ENCODE assay signal across 11 cellular contexts in genomic region chr17:67171560-67171959, GRCh38.
A peak's percentile ranks its signal among the peaks of the same experiment; 100 is the strongest.
DNase-seq lines count a peak whose midpoint lies in the region; ATAC-seq and TF ChIP-seq lines count a peak whose summit lies in the region.
"Had no signal": no experiment of that assay in that cellular context is flagged by ENCODE, and none has a peak within 500 bp of the region (broad histone marks: within the 10 kb centered on the region; RNA-seq: fewer than 3 reads in every experiment).

No MANE protein-coding gene starts in this region.

- H2AFZ ChIP-seq in SK-N-SH (ENCODE audit: low read depth), result no peak overlapping the region
- H2AFZ ChIP-seq: parathyroid adenoma had no signal

- H4K20me1 ChIP-seq in SK-N-SH (ENCODE audit: insufficient read depth), result no peaks in the 10 kb centered on the region

- CTCF ChIA-PET in activated CD4-positive, alpha-beta memory T cell treated with anti-CD3 and anti-CD28 coated beads, Interleukin-2, amount 10 ng/mL, durations not matched to agents 7 days and 5 days (lab: Charles Lee), result no interaction called here
- CTCF ChIA-PET in activated CD4-positive, alpha-beta memory T cell treated with anti-CD3 and anti-CD28 coated beads for 36 hours (lab: Charles Lee), result no interaction called here
- CTCF ChIA-PET in SK-N-SH (lab: Yijun Ruan, JAX), result interaction anchor here (1.0 to 2.5 kb wide), 5 partner anchors 13 to 29 kb away, joined by 3 to 7 read pairs (median 3); no protein-coding TSS in a partner anchor

- peaks cover 11% of the 10 kb centered on the region for H3K4me1 Mint-ChIP-seq in activated CD4-positive, alpha-beta memory T cell treated with anti-CD3 and anti-CD28 coated beads, Interleukin-2, amount 10 ng/mL, durations not matched to agents 7 days and 5 days
- no peaks in the 10 kb centered on the region for H3K4me1 Mint-ChIP-seq in activated CD4-positive, alpha-beta memory T cell treated with anti-CD3 and anti-CD28 coated beads for 36 hours (ENCODE audit: low read depth)
- peaks cover 19 to 27% of the 10 kb centered on the region in 2 donors for H3K4me1 Mint-ChIP-seq in effector memory CD8-positive, alpha-beta T cell (ENCODE audit: low read depth in 2 of 2)

- no peak for DNase-seq in activated CD4-positive, alpha-beta memory T cell treated with anti-CD3 and anti-CD28 coated beads, Interleukin-2, amount 10 ng/mL, durations not matched to agents 7 days and 5 days
- no peak for DNase-seq in activated CD4-positive, alpha-beta memory T cell treated with anti-CD3 and anti-CD28 coated beads for 36 hours
- no peak for DNase-seq in left lobe of liver (ENCODE audit: low spot score)
- DNase-seq in GF-D8 (lab: John Stamatoyannopoulos, UW), result no peak
- DNase-seq in effector memory CD8-positive, alpha-beta T cell, result no peak
- no peak for DNase-seq in SK-N-SH
- DNase-seq: activated CD4-positive, alpha-beta T cell treated with anti-CD3 and anti-CD28 coated beads, Interleukin-2, amount 50 U/mL, for 48 hours had no signal

- H3K27me3 Mint-ChIP-seq in activated CD4-positive, alpha-beta memory T cell treated with anti-CD3 and anti-CD28 coated beads, Interleukin-2, amount 10 ng/mL, durations not matched to agents 7 days and 5 days, result no peaks in the 10 kb centered on the region
- H3K27me3 Mint-ChIP-seq in activated CD4-positive, alpha-beta memory T cell treated with anti-CD3 and anti-CD28 coated beads for 36 hours, result no peaks in the 10 kb centered on the region
- H3K27me3 Mint-ChIP-seq in effector memory CD8-positive, alpha-beta T cell, result no peaks in the 10 kb centered on the region

- peaks cover 53% of the 10 kb centered on the region for H3K36me3 Mint-ChIP-seq in activated CD4-positive, alpha-beta memory T cell treated with anti-CD3 and anti-CD28 coated beads, Interleukin-2, amount 10 ng/mL, durations not matched to agents 7 days and 5 days (ENCODE audit: low read depth)
- peaks cover 17% of the 10 kb centered on the region for H3K36me3 Mint-ChIP-seq in activated CD4-positive, alpha-beta memory T cell treated with anti-CD3 and anti-CD28 coated beads for 36 hours
- peaks cover 48% of the 10 kb centered on the region for H3K36me3 Mint-ChIP-seq in effector memory CD8-positive, alpha-beta T cell (ENCODE audit: insufficient read depth)

- WGBS in SK-N-SH (ENCODE audit: low lambda C conversion rate), result 98% methylated on average over 4 of the region's 4 CpGs

- H3K27ac Mint-ChIP-seq in activated CD4-positive, alpha-beta memory T cell treated with anti-CD3 and anti-CD28 coated beads, Interleukin-2, amount 10 ng/mL, durations not matched to agents 7 days and 5 days, result peak overlapping the region; percentile 19
- H3K27ac Mint-ChIP-seq in activated CD4-positive, alpha-beta memory T cell treated with anti-CD3 and anti-CD28 coated beads for 36 hours, result no peak overlapping the region
- peak overlapping the region in 1 of 2 donors; percentile 61 for H3K27ac Mint-ChIP-seq in effector memory CD8-positive, alpha-beta T cell

- H3K9me2 ChIP-seq in SK-N-SH, result no peaks in the 10 kb centered on the region

- POLR2A ChIA-PET in activated CD4-positive, alpha-beta memory T cell treated with anti-CD3 and anti-CD28 coated beads, Interleukin-2, amount 10 ng/mL, durations not matched to agents 7 days and 5 days (lab: Charles Lee), result interaction anchor here (0.9 kb wide), 1 partner anchor 74 kb away, joined by 3 read pairs; no protein-coding TSS in a partner anchor
- POLR2A ChIA-PET in activated CD4-positive, alpha-beta memory T cell treated with anti-CD3 and anti-CD28 coated beads for 36 hours (lab: Charles Lee), result no interaction called here
- POLR2A ChIA-PET in SK-N-SH (lab: Yijun Ruan, JAX), result no interaction called here

- no peak overlapping the region for H3K27ac ChIP-seq in SK-N-SH (ENCODE audit: low read depth in 2 of 2, low read length in 1 of 2)
- H3K27ac ChIP-seq: esophagus muscularis mucosa, parathyroid adenoma had no signal

- no peaks in the 10 kb centered on the region for H3K9me3 Mint-ChIP-seq in activated CD4-positive, alpha-beta memory T cell treated with anti-CD3 and anti-CD28 coated beads, Interleukin-2, amount 10 ng/mL, durations not matched to agents 7 days and 5 days
- no peaks in the 10 kb centered on the region for H3K9me3 Mint-ChIP-seq in activated CD4-positive, alpha-beta memory T cell treated with anti-CD3 and anti-CD28 coated beads for 36 hours
- H3K9me3 Mint-ChIP-seq in effector memory CD8-positive, alpha-beta T cell, result no peaks in the 10 kb centered on the region

- no peak overlapping the region for H3K4me2 ChIP-seq in SK-N-SH

- H3K9ac ChIP-seq in SK-N-SH, result no peak overlapping the region
- H3K9ac ChIP-seq: parathyroid adenoma had no signal

- TF ChIP-seq EP300 in SK-N-SH (IDR thresholded peaks at IDR 0.05; ENCODE audit: borderline replicate concordance in 1 of 2, low read depth in 1 of 2, low read length in 1 of 2), result no peak

- H3K9me3 ChIP-seq in SK-N-SH, result no peaks in the 10 kb centered on the region
- H3K9me3 ChIP-seq: esophagus muscularis mucosa had no signal

- H3K4me1 ChIP-seq in SK-N-SH (ENCODE audit: control insufficient read depth in 1 of 2, insufficient read depth in 2 of 2, low read depth in 1 of 2, low read length in 1 of 2), result no peaks in the 10 kb centered on the region
- H3K4me1 ChIP-seq: esophagus muscularis mucosa, parathyroid adenoma had no signal

- peaks cover 34 to 50% of the 10 kb centered on the region in 2 experiments for H3K36me3 ChIP-seq in SK-N-SH (replicated peaks in 1 of 2; ENCODE audit: control insufficient read depth in 1 of 2, insufficient read depth in 2 of 2, low read length in 1 of 2)

- no peak overlapping the region for H3K4me3 ChIP-seq in SK-N-SH (ENCODE audit: low read depth in 2 of 2, low read length in 1 of 2)
- H3K4me3 ChIP-seq: esophagus muscularis mucosa had no signal

- no peak for TF ChIP-seq CTCF in SK-N-SH (IDR thresholded peaks at IDR 0.05)

- H3F3A ChIP-seq in SK-N-SH (replicated peaks; ENCODE audit: insufficient read depth), result no peaks in the 10 kb centered on the region

- intact Hi-C loops in activated CD4-positive, alpha-beta memory T cell treated with anti-CD3 and anti-CD28 coated beads for 36 hours (cut with micrococcal nuclease), result no loop called here

- no peaks in the 10 kb centered on the region for H3K79me2 ChIP-seq in SK-N-SH (ENCODE audit: insufficient read depth)
- H3K79me2 ChIP-seq: parathyroid adenoma had no signal

- H3K4me3 Mint-ChIP-seq in activated CD4-positive, alpha-beta memory T cell treated with anti-CD3 and anti-CD28 coated beads, Interleukin-2, amount 10 ng/mL, durations not matched to agents 7 days and 5 days, result no peak overlapping the region
- H3K4me3 Mint-ChIP-seq in activated CD4-positive, alpha-beta memory T cell treated with anti-CD3 and anti-CD28 coated beads for 36 hours, result no peak overlapping the region
- no peak overlapping the region for H3K4me3 Mint-ChIP-seq in effector memory CD8-positive, alpha-beta T cell

- peak; percentile 96 for ATAC-seq in GM21529 (IDR thresholded peaks at IDR 0.05; ENCODE audit: unreplicated experiment)
- peak; percentile 94 for ATAC-seq in HG03139 (IDR thresholded peaks at IDR 0.05; ENCODE audit: unreplicated experiment)
- ATAC-seq in left lobe of liver, result peak; percentile 16
- no peak for ATAC-seq in effector memory CD8-positive, alpha-beta T cell (replicated peaks)

- no peak for TF ChIP-seq RAD21 in SK-N-SH (IDR thresholded peaks at IDR 0.05; ENCODE audit: low read length)

- no peaks in the 10 kb centered on the region for H3K27me3 ChIP-seq in SK-N-SH (ENCODE audit: insufficient read depth)
- H3K27me3 ChIP-seq: esophagus muscularis mucosa had no signal

TF ChIP-seq in SK-N-SH, 30 proteins besides CTCF, POLR2A, EP300 and RAD21 (continues in another document):
- no peak for TF ChIP-seq ZBTB33 (IDR thresholded peaks at IDR 0.05; ENCODE audit: borderline replicate concordance, low read depth)
- TF ChIP-seq SMC3 (IDR thresholded peaks at IDR 0.05; ENCODE audit: low read depth, low read length), result no peak
- no peak for TF ChIP-seq FOXJ3 (CRISPR knock-in tag; IDR thresholded peaks at IDR 0.05)
- TF ChIP-seq MXI1 (IDR thresholded peaks at IDR 0.05; ENCODE audit: low read depth, low read length), result no peak
- TF ChIP-seq RXRA (IDR thresholded peaks at IDR 0.05; ENCODE audit: borderline replicate concordance, low read depth), result no peak
- no peak for TF ChIP-seq RFX5 (IDR thresholded peaks at IDR 0.05; ENCODE audit: low read length)
- no peak for TF ChIP-seq FOSL2 (IDR thresholded peaks at IDR 0.05; ENCODE audit: borderline replicate concordance, low read depth)
- TF ChIP-seq ELF1 (IDR thresholded peaks at IDR 0.05), result no peak
